ENCODE assay signal across 29 cellular contexts in the genomic region with DNA sequence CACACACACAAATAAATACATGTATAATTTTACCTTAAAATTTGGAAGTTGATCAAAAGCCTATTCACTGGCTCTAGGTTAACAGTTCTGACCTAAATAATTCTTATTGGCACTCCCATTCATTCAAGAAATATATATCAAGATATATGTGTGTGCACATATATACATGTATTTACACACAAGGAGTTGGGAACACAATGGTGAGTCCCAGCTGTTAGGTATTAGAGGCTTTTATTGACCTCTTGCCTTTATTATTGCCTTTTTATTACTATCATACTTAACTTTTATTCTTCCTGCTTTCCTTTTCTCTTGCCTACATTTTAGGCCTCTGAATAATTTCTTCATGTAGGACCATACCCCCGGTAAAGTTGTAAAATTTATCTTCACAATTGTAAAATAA. TPM values are rescaled to one million over a fixed set of nuclear protein-coding genes. Genes with fewer than 3 reads are reported as not detected.
"Had no signal": no experiment of that assay in that cellular context is flagged by ENCODE, and none has a peak within 500 bp of the region (broad histone marks: within the 10 kb centered on the region; RNA-seq: fewer than 3 reads in every experiment).

No MANE protein-coding gene starts in this region.

- H3K27me3 ChIP-seq: colonic mucosa, dorsolateral prefrontal cortex, esophagus muscularis mucosa, esophagus squamous epithelium, foreskin keratinocyte, gastrocnemius medialis, gastroesophageal sphincter, heart left ventricle had no signal

- H3K9me3 ChIP-seq: colonic mucosa, gastrocnemius medialis had no signal

- H3K27ac Mint-ChIP-seq: dendritic cell treated with granulocyte-macrophage colony-stimulating factor and Interleukin-4, amounts not matched to agents 40 ng/mL and 50 ng/mL, for 4 days; effector memory CD8-positive, alpha-beta T cell; endodermal cell had no signal

- H3K27me3 Mint-ChIP-seq: dendritic cell treated with granulocyte-macrophage colony-stimulating factor and Interleukin-4, amounts not matched to agents 40 ng/mL and 50 ng/mL, for 4 days; effector memory CD8-positive, alpha-beta T cell had no signal

- ATAC-seq: effector memory CD8-positive, alpha-beta T cell; esophagus mucosa; foreskin keratinocyte; gastrocnemius medialis; gastroesophageal sphincter; heart left ventricle had no signal

- H3K36me3 ChIP-seq: colonic mucosa, esophagus muscularis mucosa, esophagus squamous epithelium, gastrocnemius medialis, gastroesophageal sphincter, heart left ventricle had no signal

- FAIRE-seq: colon, endometrium, endothelial cell of umbilical vein, frontal cortex had no signal

- DNase-seq: colonic mucosa; cortex of kidney; dermis blood vessel endothelial cell; dorsolateral prefrontal cortex; effector CD4-positive, alpha-beta T cell; effector CD8-positive, alpha-beta T cell; effector memory CD4-positive, alpha-beta T cell; effector memory CD8-positive, alpha-beta T cell; endodermal cell; erythroblast; esophagus squamous epithelium; foreskin fibroblast; foreskin keratinocyte; foreskin melanocyte; gastrocnemius medialis; glutamatergic neuron; head of caudate nucleus; heart left ventricle had no signal

- H3K4me1 ChIP-seq: colonic mucosa, esophagus muscularis mucosa, esophagus squamous epithelium, gastrocnemius medialis, gastroesophageal sphincter, heart left ventricle had no signal

- H3K4me1 Mint-ChIP-seq: endodermal cell had no signal

- H3K27ac ChIP-seq: colonic mucosa, coronary artery, dorsolateral prefrontal cortex, epithelial cell of prostate, esophagus muscularis mucosa, esophagus squamous epithelium, foreskin keratinocyte, gastrocnemius medialis, gastroesophageal sphincter, heart left ventricle had no signal

- H3K4me3 Mint-ChIP-seq: dendritic cell treated with granulocyte-macrophage colony-stimulating factor and Interleukin-4, amounts not matched to agents 40 ng/mL and 50 ng/mL, for 4 days; effector memory CD8-positive, alpha-beta T cell; endodermal cell had no signal

- H3K4me3 ChIP-seq: colonic mucosa, coronary artery, dorsolateral prefrontal cortex, esophagus muscularis mucosa, esophagus squamous epithelium, gastrocnemius medialis, gastroesophageal sphincter, heart left ventricle had no signal

RNA-seq across cellular contexts. Expression of gene CCDC152, which starts 25.0 kb away (rescaled TPM):
- total RNA-seq: chondrocyte, esophagus mucosa had no signal
